8 cellular contexts compared by ENCODE assay signal in the genomic region with DNA sequence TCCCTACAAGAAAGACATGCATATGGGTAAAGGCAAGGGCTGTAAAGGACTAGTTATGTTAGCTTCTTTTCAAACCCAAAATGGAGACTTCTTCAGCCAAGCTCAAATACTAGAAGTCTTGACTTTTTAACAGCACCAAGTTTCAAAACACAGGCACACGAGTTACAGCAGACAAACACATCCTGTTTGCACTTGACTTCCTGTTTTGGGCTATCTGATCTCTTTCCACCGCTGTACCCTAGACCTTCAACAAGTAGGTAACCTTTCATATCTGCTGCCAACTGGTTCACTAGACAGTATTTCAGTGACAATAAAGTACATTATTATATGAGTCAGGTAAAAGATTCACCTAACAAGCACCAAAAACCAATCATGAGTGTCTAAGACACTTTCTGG. TPM values are rescaled to one million over a fixed set of nuclear protein-coding genes. Genes with fewer than 3 reads are reported as not detected.
DNase-seq lines count a peak whose midpoint lies in the region; ATAC-seq and TF ChIP-seq lines count a peak whose summit lies in the region.

No MANE protein-coding gene starts in this region.

- H3K27me3 Mint-ChIP-seq in activated T-cell treated with anti-CD3 and anti-CD28 coated beads, Interleukin-2, amount 50 U/mL, for 24 hours, result no peaks in the 10 kb centered on the region
- H3K27me3 Mint-ChIP-seq in WTC11 (ENCODE audit: low read depth), result no peaks in the 10 kb centered on the region

- H3K27ac ChIP-seq in right atrium auricular region, result peak overlapping the region; percentile 11 to 41
- H3K27ac ChIP-seq in upper lobe of left lung, result peak overlapping the region; percentile 55 to 74 (median 64)

- H3K4me3 ChIP-seq in right atrium auricular region (no peak overlapping the region), upper lobe of left lung (no peak overlapping the region)

- peak; percentile 64 for ATAC-seq in HG03139 (IDR thresholded peaks at IDR 0.05; ENCODE audit: unreplicated experiment)
- ATAC-seq in WTC11, result no peak
- ATAC-seq in upper lobe of left lung (ENCODE audit: low FRiP score in 2 of 2), result peak; percentile 73 to 77

- H3K27ac Mint-ChIP-seq in activated T-cell treated with anti-CD3 and anti-CD28 coated beads, Interleukin-2, amount 50 U/mL, for 24 hours, result peak overlapping the region; percentile 77
- H3K27ac Mint-ChIP-seq in WTC11, result no peak overlapping the region

- H3K4me1 Mint-ChIP-seq in activated T-cell treated with anti-CD3 and anti-CD28 coated beads, Interleukin-2, amount 50 U/mL, for 24 hours (ENCODE audit: low read depth), result peaks cover 78% of the 10 kb centered on the region
- peaks cover 37% of the 10 kb centered on the region for H3K4me1 Mint-ChIP-seq in WTC11

- no peak for TF ChIP-seq EP300 in upper lobe of left lung (IDR thresholded peaks at IDR 0.05)

- H3K4me1 ChIP-seq in right atrium auricular region (peaks cover 0 to 22% of the 10 kb centered on the region in 2 donors), upper lobe of left lung (peaks cover 20 to 40% (median 27%) of the 10 kb centered on the region in 4 donors)

- H3K9me3 ChIP-seq in right atrium auricular region, result no peaks in the 10 kb centered on the region
- no peaks in the 10 kb centered on the region for H3K9me3 ChIP-seq in upper lobe of left lung

- peak overlapping the region; percentile 5 for H3K4me3 Mint-ChIP-seq in activated T-cell treated with anti-CD3 and anti-CD28 coated beads, Interleukin-2, amount 50 U/mL, for 24 hours
- H3K4me3 Mint-ChIP-seq in WTC11, result no peak overlapping the region

- intact Hi-C loops in head of caudate nucleus (cut with DNase I), result no loop called here

- no peaks in the 10 kb centered on the region for H3K9me3 Mint-ChIP-seq in activated T-cell treated with anti-CD3 and anti-CD28 coated beads, Interleukin-2, amount 50 U/mL, for 24 hours
- no peaks in the 10 kb centered on the region for H3K9me3 Mint-ChIP-seq in WTC11

- TF ChIP-seq POLR2A in upper lobe of left lung (IDR thresholded peaks at IDR 0.05), result peak in 1 of 4 donors; percentile 29

- WGBS in upper lobe of left lung, 2 donors, result 8 to 13% methylated on average over 2 of the region's 2 CpGs

- H3K36me3 Mint-ChIP-seq in activated T-cell treated with anti-CD3 and anti-CD28 coated beads, Interleukin-2, amount 50 U/mL, for 24 hours (ENCODE audit: low read depth), result peaks cover 4% of the 10 kb centered on the region
- H3K36me3 Mint-ChIP-seq in WTC11, result no peaks in the 10 kb centered on the region

- no peaks in the 10 kb centered on the region for H3K27me3 ChIP-seq in right atrium auricular region
- H3K27me3 ChIP-seq in upper lobe of left lung, result no peaks in the 10 kb centered on the region

- H3K36me3 ChIP-seq in right atrium auricular region, result no peaks in the 10 kb centered on the region
- no peaks in the 10 kb centered on the region for H3K36me3 ChIP-seq in upper lobe of left lung

- CTCF ChIA-PET in WTC11 (lab: Charles Lee), result no interaction called here

- POLR2A ChIA-PET in WTC11 (lab: Charles Lee), result no interaction called here

- no peak for TF ChIP-seq CTCF in WTC11 (IDR thresholded peaks at IDR 0.05)
- no peak for TF ChIP-seq CTCF in right atrium auricular region (IDR thresholded peaks at IDR 0.05)
- no peak for TF ChIP-seq CTCF in upper lobe of left lung (IDR thresholded peaks at IDR 0.05)

- no peak for DNase-seq in activated T-cell treated with anti-CD3 and anti-CD28 coated beads, Interleukin-2, amount 50 U/mL, for 24 hours
- DNase-seq in activated T-cell treated with anti-CD3 and anti-CD28 coated beads, Interleukin-2, amount 50 U/mL, for 48 hours, result no peak
- DNase-seq in WTC11 (ENCODE audit: low spot score), result no peak
- no peak for DNase-seq in right atrium auricular region (ENCODE audit: low spot score)
- DNase-seq in upper lobe of left lung, result peak in 1 of 2 donors; percentile 26
- DNase-seq in NCI-H82 (lab: John Stamatoyannopoulos, UW), result no peak
- no peak for DNase-seq in head of caudate nucleus

TF ChIP-seq in WTC11, 78 proteins besides CTCF, POLR2A, EP300 and RAD21:
- TF ChIP-seq SMAD4 (CRISPR knock-in tag; IDR thresholded peaks at IDR 0.05) (no peak), GABPB1 (CRISPR knock-in tag; IDR thresholded peaks at IDR 0.05) (peak; percentile 51; the same call in 1 of the 2 replicates)

RNA-seq across cellular contexts. Expression of a gene that starts 12.3 kb away (rescaled TPM):
- 26.6 to 30.3 TPM (median 27.8 TPM) in 3 replicates for total RNA-seq in WTC11 (2021)
- 10 to 100 TPM; 12.2 to 20.1 TPM for total RNA-seq in right atrium auricular region
- 10 to 100 TPM; 17.6 to 30.8 (median 25.3) TPM for total RNA-seq in upper lobe of left lung
